2 cellular contexts compared by ENCODE assay signal in the genomic region with DNA sequence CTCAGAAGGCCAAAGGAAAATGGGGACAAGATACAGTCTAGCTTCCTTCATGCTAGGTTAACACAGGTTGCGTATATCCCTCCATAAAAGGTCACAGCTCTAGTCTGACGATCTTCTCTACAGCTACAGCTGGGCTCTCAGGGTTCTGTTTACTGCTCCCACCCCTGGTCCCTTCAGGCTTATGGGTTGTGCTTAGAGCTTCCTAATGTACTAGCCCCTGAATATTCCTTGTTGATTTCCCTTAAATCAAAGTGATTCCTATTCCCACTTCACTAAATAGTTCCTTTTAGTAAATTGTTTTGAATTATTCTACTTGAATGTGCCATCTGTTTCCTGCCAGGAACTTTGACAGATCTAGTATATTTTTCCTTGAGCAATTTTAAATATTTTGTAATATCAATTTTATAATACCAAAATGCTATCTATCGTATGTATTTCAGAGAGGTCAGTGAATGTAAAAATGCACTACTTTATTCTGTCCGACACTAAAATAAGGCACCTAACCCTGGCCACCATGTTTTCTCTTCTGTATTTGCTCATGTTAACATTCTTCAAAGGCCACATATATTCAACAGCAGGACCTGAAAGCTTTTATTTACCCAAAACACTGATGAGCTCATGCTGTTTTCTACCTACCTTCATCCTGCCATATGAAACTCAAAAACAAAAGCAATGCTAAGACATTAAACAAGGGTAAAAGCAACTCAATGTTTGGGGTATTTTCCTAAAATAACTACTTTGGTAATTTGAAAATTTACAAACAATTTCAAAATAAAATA.
TF ChIP-seq lines count a peak whose summit lies in the region.

No MANE protein-coding gene starts in this region.

TF ChIP-seq in A549, 52 proteins besides CTCF, POLR2A, EP300 and RAD21:
- TF ChIP-seq, protein P1, sequence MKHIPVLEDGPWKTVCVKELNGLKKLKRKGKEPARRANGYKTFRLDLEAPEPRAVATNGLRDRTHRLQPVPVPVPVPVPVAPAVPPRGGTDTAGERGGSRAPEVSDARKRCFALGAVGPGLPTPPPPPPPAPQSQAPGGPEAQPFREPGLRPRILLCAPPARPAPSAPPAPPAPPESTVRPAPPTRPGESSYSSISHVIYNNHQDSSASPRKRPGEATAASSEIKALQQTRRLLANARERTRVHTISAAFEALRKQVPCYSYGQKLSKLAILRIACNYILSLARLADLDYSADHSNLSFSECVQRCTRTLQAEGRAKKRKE (CRISPR knock-in tag; IDR thresholded peaks at IDR 0.05; ENCODE audit: low read depth), result no peak
- no peak for TF ChIP-seq HEYL (CRISPR knock-in tag; IDR thresholded peaks at IDR 0.05)
- TF ChIP-seq NPAS2 (CRISPR knock-in tag; IDR thresholded peaks at IDR 0.05; ENCODE audit: borderline replicate concordance), result no peak
- no peak for TF ChIP-seq HOXB5 (CRISPR knock-in tag; IDR thresholded peaks at IDR 0.05)
- TF ChIP-seq, protein P2, sequence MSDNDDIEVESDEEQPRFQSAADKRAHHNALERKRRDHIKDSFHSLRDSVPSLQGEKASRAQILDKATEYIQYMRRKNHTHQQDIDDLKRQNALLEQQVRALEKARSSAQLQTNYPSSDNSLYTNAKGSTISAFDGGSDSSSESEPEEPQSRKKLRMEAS (IDR thresholded peaks at IDR 0.05), result no peak
- no peak for TF ChIP-seq HDAC2 (IDR thresholded peaks at IDR 0.05)
- no peak for TF ChIP-seq FOXS1 (CRISPR knock-in tag; IDR thresholded peaks at IDR 0.05)
- TF ChIP-seq HOXA7 (CRISPR knock-in tag; IDR thresholded peaks at IDR 0.05), result no peak
- no peak for TF ChIP-seq RNF2 (IDR thresholded peaks at IDR 0.05; ENCODE audit: borderline replicate concordance, low read depth)
- TF ChIP-seq, protein P3, sequence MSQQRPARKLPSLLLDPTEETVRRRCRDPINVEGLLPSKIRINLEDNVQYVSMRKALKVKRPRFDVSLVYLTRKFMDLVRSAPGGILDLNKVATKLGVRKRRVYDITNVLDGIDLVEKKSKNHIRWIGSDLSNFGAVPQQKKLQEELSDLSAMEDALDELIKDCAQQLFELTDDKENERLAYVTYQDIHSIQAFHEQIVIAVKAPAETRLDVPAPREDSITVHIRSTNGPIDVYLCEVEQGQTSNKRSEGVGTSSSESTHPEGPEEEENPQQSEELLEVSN (IDR thresholded peaks at IDR 0.05; ENCODE audit: borderline replicate concordance, low read depth), result no peak
- TF ChIP-seq SREBF2 (IDR thresholded peaks at IDR 0.05), result no peak
- TF ChIP-seq, protein P4, sequence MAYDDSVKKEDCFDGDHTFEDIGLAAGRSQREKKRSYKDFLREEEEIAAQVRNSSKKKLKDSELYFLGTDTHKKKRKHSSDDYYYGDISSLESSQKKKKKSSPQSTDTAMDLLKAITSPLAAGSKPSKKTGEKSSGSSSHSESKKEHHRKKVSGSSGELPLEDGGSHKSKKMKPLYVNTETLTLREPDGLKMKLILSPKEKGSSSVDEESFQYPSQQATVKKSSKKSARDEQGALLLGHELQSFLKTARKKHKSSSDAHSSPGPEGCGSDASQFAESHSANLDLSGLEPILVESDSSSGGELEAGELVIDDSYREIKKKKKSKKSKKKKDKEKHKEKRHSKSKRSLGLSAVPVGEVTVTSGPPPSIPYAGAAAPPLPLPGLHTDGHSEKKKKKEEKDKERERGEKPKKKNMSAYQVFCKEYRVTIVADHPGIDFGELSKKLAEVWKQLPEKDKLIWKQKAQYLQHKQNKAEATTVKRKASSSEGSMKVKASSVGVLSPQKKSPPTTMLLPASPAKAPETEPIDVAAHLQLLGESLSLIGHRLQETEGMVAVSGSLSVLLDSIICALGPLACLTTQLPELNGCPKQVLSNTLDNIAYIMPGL (CRISPR knock-in tag; IDR thresholded peaks at IDR 0.05; ENCODE audit: borderline replicate concordance), result no peak

TF ChIP-seq in IMR-90, 13 proteins besides CTCF, POLR2A, EP300 and RAD21:
- TF ChIP-seq CEBPB (IDR thresholded peaks at IDR 0.05; ENCODE audit: low read depth, low read length), result no peak
- TF ChIP-seq BHLHE40 (IDR thresholded peaks at IDR 0.05; ENCODE audit: low read depth, low read length), result no peak
- TF ChIP-seq, protein P5, sequence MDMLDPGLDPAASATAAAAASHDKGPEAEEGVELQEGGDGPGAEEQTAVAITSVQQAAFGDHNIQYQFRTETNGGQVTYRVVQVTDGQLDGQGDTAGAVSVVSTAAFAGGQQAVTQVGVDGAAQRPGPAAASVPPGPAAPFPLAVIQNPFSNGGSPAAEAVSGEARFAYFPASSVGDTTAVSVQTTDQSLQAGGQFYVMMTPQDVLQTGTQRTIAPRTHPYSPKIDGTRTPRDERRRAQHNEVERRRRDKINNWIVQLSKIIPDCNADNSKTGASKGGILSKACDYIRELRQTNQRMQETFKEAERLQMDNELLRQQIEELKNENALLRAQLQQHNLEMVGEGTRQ (IDR thresholded peaks at IDR 0.05; ENCODE audit: low read depth, low read length), result no peak
- TF ChIP-seq MAZ (IDR thresholded peaks at IDR 0.05; ENCODE audit: borderline replicate concordance, low read depth, low read length), result no peak
- TF ChIP-seq RFX5 (IDR thresholded peaks at IDR 0.05; ENCODE audit: low read depth, low read length), result no peak
